ENCODE assay signal across 8 cellular contexts in genomic region chr4:151013944-151014343, GRCh38. TPM values are rescaled to one million over a fixed set of nuclear protein-coding genes. Genes with fewer than 3 reads are reported as not detected.
DNase-seq lines count a peak whose midpoint lies in the region; ATAC-seq and TF ChIP-seq lines count a peak whose summit lies in the region.

No MANE protein-coding gene starts in this region.

- H3K9me3 ChIP-seq in DND-41 (ENCODE audit: insufficient read depth, low read length, severe bottlenecking): no peaks in the 10 kb centered on the region
- H3K9me3 ChIP-seq in Peyer's patch: no peaks in the 10 kb centered on the region
- no peaks in the 10 kb centered on the region for H3K9me3 ChIP-seq in esophagus squamous epithelium
- no peaks in the 10 kb centered on the region for H3K9me3 ChIP-seq in prostate gland

- TF ChIP-seq CTCF in DND-41 (IDR thresholded peaks at IDR 0.05; ENCODE audit: borderline replicate concordance, extremely low read depth, low read length, poor library complexity, severe bottlenecking) (no peak), Peyer's patch (IDR thresholded peaks at IDR 0.05) (no peak), esophagus squamous epithelium (IDR thresholded peaks at IDR 0.05) (no peak), prostate gland (IDR thresholded peaks at IDR 0.05) (no peak), GM13977 (IDR thresholded peaks at IDR 0.05; ENCODE audit: extremely low read depth, insufficient read depth, missing control alignments) (no peak)

- H3K4me3 ChIP-seq in DND-41 (ENCODE audit: low read depth in 1 of 2, low read length in 2 of 2) (peak overlapping the region; percentile 54 to 100; a peak in 3 of 4 replicates), Peyer's patch (peak overlapping the region; percentile 91 to 100 (median 98)), esophagus squamous epithelium (peak overlapping the region; percentile 97 to 99 (median 98)), prostate gland (peak overlapping the region; percentile 85 to 98)

- intact Hi-C loops in esophagus squamous epithelium (cut with DNase I): no loop called here
- intact Hi-C loops in prostate gland (cut with DNase I): no loop called here

- 0 out of 2 replicates have a peak overlapping the region, but pooled peaks have one; percentile 100 for H2AFZ ChIP-seq in DND-41 (ENCODE audit: low read depth, low read length)

- H3K27me3 ChIP-seq in DND-41 (ENCODE audit: insufficient read depth, low read length, poor library complexity) (no peaks in the 10 kb centered on the region), Peyer's patch (no peaks in the 10 kb centered on the region), esophagus squamous epithelium (no peaks in the 10 kb centered on the region), prostate gland (replicated peaks; ENCODE audit: insufficient read depth) (no peaks in the 10 kb centered on the region)

- DNase-seq in DND-41 (no peak), Peyer's patch (no peak), esophagus squamous epithelium (lab: John Stamatoyannopoulos, UW) (no peak), prostate gland (ENCODE audit: low spot score) (no peak), NCI-H2227 (lab: John Stamatoyannopoulos, UW; ENCODE audit: unreplicated experiment) (no peak), GM13977 (ENCODE audit: low spot score) (no peak), cortex of kidney (lab: John Stamatoyannopoulos, UW) (no peak)

- H3K4me1 ChIP-seq in DND-41 (ENCODE audit: insufficient read depth, low read length): peaks cover 42% of the 10 kb centered on the region
- peaks cover 0 to 26% (median 6%) of the 10 kb centered on the region in 4 donors for H3K4me1 ChIP-seq in Peyer's patch
- peaks cover 0 to 41% (median 23%) of the 10 kb centered on the region in 3 donors for H3K4me1 ChIP-seq in esophagus squamous epithelium
- no peaks in the 10 kb centered on the region for H3K4me1 ChIP-seq in prostate gland (replicated peaks)

- in situ Hi-C loops in GM13977 (cut with MboI; ENCODE audit: low pct_unique_long_range_greater_than_20kb, low sequenced_read_pairs, unreplicated experiment): no loop called here

- peak overlapping the region; percentile 92 for H3K9ac ChIP-seq in DND-41 (ENCODE audit: low read depth, low read length)

- H3K4me2 ChIP-seq in DND-41 (ENCODE audit: insufficient read depth, low read length): peak overlapping the region; percentile 80

- no peaks in the 10 kb centered on the region for H4K20me1 ChIP-seq in DND-41 (ENCODE audit: insufficient read depth, low read length)

- peak overlapping the region; percentile 84 for H3K27ac ChIP-seq in DND-41 (ENCODE audit: low read length)
- H3K27ac ChIP-seq in Peyer's patch: peak overlapping the region in 2 of 4 donors; percentile 99 to 100
- peak overlapping the region; percentile 97 to 100 (median 98) for H3K27ac ChIP-seq in esophagus squamous epithelium
- peak overlapping the region in 1 of 2 donors; percentile 98 for H3K27ac ChIP-seq in prostate gland

- TF ChIP-seq POLR2A in Peyer's patch (IDR thresholded peaks at IDR 0.05): no peak
- TF ChIP-seq POLR2A in esophagus squamous epithelium (IDR thresholded peaks at IDR 0.05): no peak
- TF ChIP-seq POLR2A in prostate gland (IDR thresholded peaks at IDR 0.05): no peak

- 9 to 13% methylated on average over 4 of the region's 4 CpGs for WGBS in esophagus squamous epithelium, 2 donors
- WGBS in prostate gland: 26% methylated on average over 4 of the region's 4 CpGs

- peaks cover 38% of the 10 kb centered on the region for H3K79me2 ChIP-seq in DND-41 (ENCODE audit: insufficient read depth, low read length)

- H3K36me3 ChIP-seq in DND-41 (ENCODE audit: insufficient read depth, low read length) (no peaks in the 10 kb centered on the region; the same call in 1 of the 2 replicates), Peyer's patch (no peaks in the 10 kb centered on the region), esophagus squamous epithelium (peaks cover 0 to 17% (median 0%) of the 10 kb centered on the region in 3 donors), prostate gland (no peaks in the 10 kb centered on the region)

- ATAC-seq in DND-41 (ENCODE audit: insufficient read depth, low read depth) (no peak), HG02973 (IDR thresholded peaks at IDR 0.05; ENCODE audit: unreplicated experiment) (no peak)

RNA-seq across cellular contexts. Expression of gene LRBA, which starts 1.1 kb away (rescaled TPM):
- total RNA-seq in Peyer's patch (100 to 1,000 TPM in 2 of 4 donors, 10 to 100 TPM in 2; 71.5 to 120 (median 91.7) TPM), esophagus squamous epithelium (10 to 100 TPM; 54.7 to 91.8 (median 66.2) TPM), prostate gland (10 to 100 TPM; 69.8 to 79.8 TPM)
